ENCODE assay signal across 10 cellular contexts in genomic region chr20:2946988-2947961, GRCh38.
DNase-seq lines count a peak whose midpoint lies in the region; TF ChIP-seq lines count a peak whose summit lies in the region.
"Had no signal": no experiment of that assay in that cellular context is flagged by ENCODE, and none has a peak within 500 bp of the region (broad histone marks: within the 10 kb centered on the region; RNA-seq: fewer than 3 reads in every experiment).

No MANE protein-coding gene starts in this region.

- peak overlapping the region; percentile 29 for H3K27ac Mint-ChIP-seq in T-helper 2 cell treated with Interferon-gamma antibody and Interleukin-4, amounts not matched to agents 5 μg/mL and 100 μg/mL, for 36 hours

- H3K4me3 ChIP-seq in prostate gland, result no peak overlapping the region
- H3K4me3 ChIP-seq: thoracic aorta had no signal

- intact Hi-C loops in head of caudate nucleus (cut with DNase I), result loop anchor here (10.0 kb wide), 1 partner anchor 72 kb away; the partner anchor contains the start of gene PTPRA
- intact Hi-C loops in prostate gland (cut with DNase I), result no loop called here

- no peaks in the 10 kb centered on the region for H3K9me3 Mint-ChIP-seq in T-helper 2 cell treated with Interferon-gamma antibody and Interleukin-4, amounts not matched to agents 5 μg/mL and 100 μg/mL, for 36 hours

- H3K9me3 ChIP-seq in prostate gland, result no peaks in the 10 kb centered on the region
- H3K9me3 ChIP-seq: thoracic aorta had no signal

- no peak overlapping the region for H3K27ac ChIP-seq in prostate gland
- H3K27ac ChIP-seq: thoracic aorta had no signal

- H3K4me1 ChIP-seq in prostate gland (replicated peaks), result no peaks in the 10 kb centered on the region

- H3K4me3 Mint-ChIP-seq in T-helper 2 cell treated with Interferon-gamma antibody and Interleukin-4, amounts not matched to agents 5 μg/mL and 100 μg/mL, for 36 hours, result no peak overlapping the region

- H3K27me3 ChIP-seq in prostate gland (replicated peaks; ENCODE audit: insufficient read depth), result no peaks in the 10 kb centered on the region

- H3K36me3 ChIP-seq in prostate gland, result no peaks in the 10 kb centered on the region
- H3K36me3 ChIP-seq: thoracic aorta had no signal

- DNase-seq in HUDEP-2 (lab: John Stamatoyannopoulos, UW; ENCODE audit: unreplicated experiment in 76 of 76), result peak in 65 of 76 experiments; percentile 5 to 89 (median 63)
- peak; percentile 31 for DNase-seq in T-helper 2 cell treated with Interferon-gamma antibody and Interleukin-4, amounts not matched to agents 5 μg/mL and 100 μg/mL, for 36 hours (ENCODE audit: low spot score)
- peak in 35 of 42 donors; percentile 18 to 88 (median 68) for DNase-seq in head of caudate nucleus
- DNase-seq in prostate gland (ENCODE audit: low spot score), result peak; percentile 12
- no peak for DNase-seq in activated CD4-positive, CD25-positive, alpha-beta regulatory T cell (lab: John Stamatoyannopoulos, UW)
- DNase-seq in dermis blood vessel endothelial cell, result no peak
- no peak for DNase-seq in EL
- DNase-seq in DMS 273 (lab: John Stamatoyannopoulos, UW; ENCODE audit: unreplicated experiment), result no peak
- DNase-seq: activated CD4-positive, alpha-beta T cell treated with anti-CD3 and anti-CD28 coated beads, Interleukin-2, amount 50 U/mL, for 48 hours had no signal

- H3K4me1 Mint-ChIP-seq in T-helper 2 cell treated with Interferon-gamma antibody and Interleukin-4, amounts not matched to agents 5 μg/mL and 100 μg/mL, for 36 hours (ENCODE audit: low read depth), result peaks cover 16% of the 10 kb centered on the region

- WGBS in prostate gland, result 40% methylated on average over 5 of the region's 5 CpGs

- no peaks in the 10 kb centered on the region for H3K27me3 Mint-ChIP-seq in T-helper 2 cell treated with Interferon-gamma antibody and Interleukin-4, amounts not matched to agents 5 μg/mL and 100 μg/mL, for 36 hours (ENCODE audit: low read depth)

- peaks cover 16% of the 10 kb centered on the region for H3K36me3 Mint-ChIP-seq in T-helper 2 cell treated with Interferon-gamma antibody and Interleukin-4, amounts not matched to agents 5 μg/mL and 100 μg/mL, for 36 hours (ENCODE audit: low read depth)

- TF ChIP-seq CTCF in prostate gland (IDR thresholded peaks at IDR 0.05), result no peak

- no peak for TF ChIP-seq POLR2A in prostate gland (IDR thresholded peaks at IDR 0.05)

Comparison
In these comparisons a context has a peak if more than half of its experiments do, and no peak if none do; other contexts are left out.
1. DNase-seq: peak in HUDEP-2 (65 of 76), T-helper 2 cell treated with Interferon-gamma antibody and Interleukin-4, amounts not matched to agents 5 μg/mL and 100 μg/mL, for 36 hours (single experiment), head of caudate nucleus (35 of 42) and prostate gland (single experiment); none in activated CD4-positive, CD25-positive, alpha-beta regulatory T cell (0 of 4), dermis blood vessel endothelial cell (single experiment), EL (single experiment) and DMS 273 (single experiment).